ENCODE assay signal across 7 cellular contexts in the genomic region with DNA sequence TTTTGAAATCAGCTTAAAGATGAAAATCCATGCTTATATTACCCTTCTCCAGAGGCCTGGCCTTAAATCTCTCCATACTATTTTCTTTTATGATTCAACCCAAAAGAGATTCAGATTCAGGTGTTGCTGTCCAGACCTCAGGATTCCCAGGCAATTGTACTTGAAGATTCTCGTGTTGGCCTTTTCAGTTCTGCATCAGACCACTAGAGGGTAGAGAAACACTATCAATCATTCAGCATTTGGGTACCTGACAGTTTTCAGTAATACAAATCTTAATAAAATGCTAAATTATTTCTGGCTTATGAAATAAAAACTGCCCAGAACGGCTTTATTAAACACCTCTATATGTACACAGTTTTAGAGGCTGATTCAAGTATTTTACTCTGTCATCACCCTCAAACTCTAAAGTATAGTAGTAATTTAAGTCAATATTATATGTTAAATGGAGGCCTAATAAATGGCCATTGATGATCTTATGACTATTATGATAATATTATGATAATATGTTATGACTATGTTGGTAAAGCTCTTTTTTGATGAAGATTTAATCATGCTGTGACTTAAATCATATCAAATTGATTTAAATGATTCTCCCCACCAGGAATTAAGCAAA.
DNase-seq lines count a peak whose midpoint lies in the region; ATAC-seq, FAIRE-seq and TF ChIP-seq lines count a peak whose summit lies in the region.

No MANE protein-coding gene starts in this region.

- in situ Hi-C loops in T47D (cut with HindIII; ENCODE audit: low pct_unique_long_range_greater_than_20kb, low sequenced_read_pairs): no loop called here

- H3K4me1 ChIP-seq in thoracic aorta (ENCODE audit: control insufficient read depth in 1 of 2, low read depth in 2 of 2): no peaks in the 10 kb centered on the region

- no peak overlapping the region for H3K27ac ChIP-seq in thoracic aorta

- DNase-seq in DMS53 (lab: John Stamatoyannopoulos, UW) (peak; percentile 83), NCI-H82 (lab: John Stamatoyannopoulos, UW) (peak; percentile 69), T47D (ENCODE audit: low read depth in 1 of 2, low spot score in 1 of 2) (peak; percentile 45 to 89), thoracic aorta (ENCODE audit: low spot score) (no peak)

- TF ChIP-seq CTCF in thoracic aorta (IDR thresholded peaks at IDR 0.05): peak; percentile 92

- no peaks in the 10 kb centered on the region for H3K9me3 ChIP-seq in thoracic aorta

- H3K36me3 ChIP-seq in thoracic aorta: no peaks in the 10 kb centered on the region

- ATAC-seq in GM19328 (IDR thresholded peaks at IDR 0.05; ENCODE audit: unreplicated experiment): peak; percentile 80
- ATAC-seq in HG03558 (IDR thresholded peaks at IDR 0.05; ENCODE audit: extremely low read depth, unreplicated experiment): peak; percentile 76
- peak; percentile 80 for ATAC-seq in thoracic aorta (ENCODE audit: insufficient number of reproducible peaks, low FRiP score, low read depth)

- H3K4me3 ChIP-seq in thoracic aorta: no peak overlapping the region

- H3K27me3 ChIP-seq in thoracic aorta (replicated peaks; ENCODE audit: insufficient read depth): no peaks in the 10 kb centered on the region

- peak; percentile 98 for FAIRE-seq in islet of Langerhans (lab: Jason Lieb, UNC)
